ENCODE assay signal across 1 cellular context in the genomic region with DNA sequence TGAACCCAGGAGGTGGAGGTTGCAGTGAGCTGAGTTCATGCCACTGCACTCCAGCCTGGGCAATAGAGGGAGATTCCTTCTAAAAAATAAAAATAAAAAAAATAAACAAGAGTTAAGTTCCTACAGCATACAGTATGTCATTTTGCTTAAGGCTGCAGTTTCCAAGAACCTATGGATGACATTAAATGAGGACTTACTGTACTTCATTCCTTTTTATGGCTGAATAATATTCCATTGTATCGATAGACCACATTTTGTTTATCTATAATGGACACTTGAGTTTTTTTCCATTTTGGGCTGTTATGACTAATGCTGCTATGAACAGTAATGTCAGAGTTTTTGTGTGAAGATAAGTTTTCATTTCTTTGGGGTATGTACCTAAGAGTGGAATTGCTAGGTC.
A peak's percentile ranks its signal among the peaks of the same experiment; 100 is the strongest.
TF ChIP-seq lines count a peak whose summit lies in the region.

No MANE protein-coding gene starts in this region.

TF ChIP-seq in K562, 482 proteins besides CTCF, POLR2A, EP300 and RAD21:
- TF ChIP-seq ZNF146 (CRISPR knock-in tag; IDR thresholded peaks at IDR 0.05; ENCODE audit: unreplicated experiment) (peak; percentile 65), RBM25 (IDR thresholded peaks at IDR 0.05; ENCODE audit: low read depth, low read length, severe bottlenecking) (peak; percentile 19), XRCC5 (IDR thresholded peaks at IDR 0.05; ENCODE audit: low read depth, low read length) (no peak)
